In the genomic region with DNA sequence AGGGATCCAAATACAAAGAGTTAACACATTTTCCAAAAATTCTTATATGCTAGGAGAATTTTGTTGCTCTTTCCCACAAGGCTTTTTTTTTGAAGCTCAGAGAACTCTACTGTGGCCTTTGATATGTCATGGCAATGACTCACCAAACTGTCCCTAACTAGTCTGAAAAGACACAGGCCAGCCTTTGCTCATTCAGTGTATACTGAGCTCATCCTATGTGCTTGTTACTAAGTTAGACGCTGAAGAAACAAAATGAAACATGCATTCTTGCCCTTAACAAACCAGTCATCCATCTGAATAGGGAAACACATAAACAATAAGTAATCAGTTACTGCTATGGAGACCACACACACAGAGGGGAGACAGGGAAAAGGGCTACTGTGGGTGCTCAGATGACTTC, we compare ENCODE assay signal across 16 cellular contexts.
DNase-seq lines count a peak whose midpoint lies in the region; ATAC-seq and TF ChIP-seq lines count a peak whose summit lies in the region.
"Had no signal": no experiment of that assay in that cellular context is flagged by ENCODE, and none has a peak within 500 bp of the region (broad histone marks: within the 10 kb centered on the region; RNA-seq: fewer than 3 reads in every experiment).

No MANE protein-coding gene starts in this region.

- no peak overlapping the region for H3K27ac ChIP-seq in caudate nucleus (ENCODE audit: low read depth, low read length)
- H3K27ac ChIP-seq: BLaER1, SJCRH30 had no signal

- TF ChIP-seq CTCF in chondrocyte (IDR thresholded peaks at IDR 0.05) = no peak

- H3K36me3 Mint-ChIP-seq in chondrocyte (ENCODE audit: low read depth) = peaks cover 1% of the 10 kb centered on the region
- no peaks in the 10 kb centered on the region for H3K36me3 Mint-ChIP-seq in activated T-helper 2 cell treated with anti-CD3 and anti-CD28 coated beads, Interferon-gamma antibody, Interleukin-2, Interleukin-4, amounts not matched to agents 10 μg/mL and 5 μg/mL and 100 μg/mL, durations not matched to agents 14 hours and 24 hours and 36 hours (ENCODE audit: low read depth)
- H3K36me3 Mint-ChIP-seq: brain had no signal

- H3K27me3 Mint-ChIP-seq in chondrocyte (ENCODE audit: low read depth) = no peaks in the 10 kb centered on the region
- H3K27me3 Mint-ChIP-seq in activated T-helper 2 cell treated with anti-CD3 and anti-CD28 coated beads, Interferon-gamma antibody, Interleukin-2, Interleukin-4, amounts not matched to agents 10 μg/mL and 5 μg/mL and 100 μg/mL, durations not matched to agents 14 hours and 24 hours and 36 hours (ENCODE audit: low read depth) = no peaks in the 10 kb centered on the region

- DNase-seq in AG08395 (ENCODE audit: low spot score) (peak; percentile 29), LHCN-M2 (ENCODE audit: low read depth) (peak; percentile 7), chondrocyte (ENCODE audit: low spot score) (no peak), left kidney (ENCODE audit: low read depth, low spot score) (peak; percentile 29), caudate nucleus (lab: John Stamatoyannopoulos, UW) (no peak)
- no peak for DNase-seq in activated T-helper 2 cell treated with anti-CD3 and anti-CD28 coated beads, Interferon-gamma antibody, Interleukin-2, Interleukin-4, amounts not matched to agents 10 μg/mL and 5 μg/mL and 100 μg/mL, durations not matched to agents 14 hours and 24 hours and 36 hours (ENCODE audit: low spot score)
- DNase-seq: activated T-cell treated with anti-CD3 and anti-CD28 coated beads, Interleukin-2, amount 50 U/mL, for 1 hour; endodermal cell; GDM1; midbrain; NCI-H1694 treated with DMSO at 0.1 percent for 48 hours; SJCRH30 had no signal

- ATAC-seq in GM18870 (IDR thresholded peaks at IDR 0.05; ENCODE audit: unreplicated experiment) (no peak), HG03039 (IDR thresholded peaks at IDR 0.05; ENCODE audit: unreplicated experiment) (no peak)

- H3K4me3 Mint-ChIP-seq in chondrocyte (ENCODE audit: unreplicated experiment) = no peak overlapping the region
- no peak overlapping the region for H3K4me3 Mint-ChIP-seq in activated T-helper 2 cell treated with anti-CD3 and anti-CD28 coated beads, Interferon-gamma antibody, Interleukin-2, Interleukin-4, amounts not matched to agents 10 μg/mL and 5 μg/mL and 100 μg/mL, durations not matched to agents 14 hours and 24 hours and 36 hours (ENCODE audit: low read depth)
- H3K4me3 Mint-ChIP-seq: brain, endodermal cell had no signal

- H3K9me3 Mint-ChIP-seq in chondrocyte (ENCODE audit: low read depth) = no peaks in the 10 kb centered on the region
- H3K9me3 Mint-ChIP-seq in activated T-helper 2 cell treated with anti-CD3 and anti-CD28 coated beads, Interferon-gamma antibody, Interleukin-2, Interleukin-4, amounts not matched to agents 10 μg/mL and 5 μg/mL and 100 μg/mL, durations not matched to agents 14 hours and 24 hours and 36 hours = no peaks in the 10 kb centered on the region
- H3K9me3 Mint-ChIP-seq: endodermal cell had no signal

- peaks cover 22% of the 10 kb centered on the region for H3K4me1 Mint-ChIP-seq in chondrocyte (ENCODE audit: low read depth)
- H3K4me1 Mint-ChIP-seq in activated T-helper 2 cell treated with anti-CD3 and anti-CD28 coated beads, Interferon-gamma antibody, Interleukin-2, Interleukin-4, amounts not matched to agents 10 μg/mL and 5 μg/mL and 100 μg/mL, durations not matched to agents 14 hours and 24 hours and 36 hours (ENCODE audit: low read depth) = peaks cover 3% of the 10 kb centered on the region

- intact Hi-C loops in activated T-helper 2 cell treated with anti-CD3 and anti-CD28 coated beads, Interferon-gamma antibody, Interleukin-2, Interleukin-4, amounts not matched to agents 10 μg/mL and 5 μg/mL and 100 μg/mL, durations not matched to agents 14 hours and 24 hours and 36 hours (cut with micrococcal nuclease) = no loop called here

- H3K27ac Mint-ChIP-seq in chondrocyte (ENCODE audit: unreplicated experiment) = peak overlapping the region; percentile 72
- no peak overlapping the region for H3K27ac Mint-ChIP-seq in activated T-helper 2 cell treated with anti-CD3 and anti-CD28 coated beads, Interferon-gamma antibody, Interleukin-2, Interleukin-4, amounts not matched to agents 10 μg/mL and 5 μg/mL and 100 μg/mL, durations not matched to agents 14 hours and 24 hours and 36 hours
- H3K27ac Mint-ChIP-seq: endodermal cell had no signal

Comparison
In these comparisons a context has a peak if more than half of its experiments do, and no peak if none do; other contexts are left out.
1. DNase-seq: peak in AG08395 (single experiment), LHCN-M2 (single experiment) and left kidney (single experiment); none in chondrocyte (single experiment), caudate nucleus (0 of 61) and activated T-helper 2 cell treated with anti-CD3 and anti-CD28 coated beads, Interferon-gamma antibody, Interleukin-2, Interleukin-4, amounts not matched to agents 10 μg/mL and 5 μg/mL and 100 μg/mL, durations not matched to agents 14 hours and 24 hours and 36 hours (single experiment).